Comparison of ENCODE assay signal across 1 cellular context in genomic region chr19:43457809-43458208, GRCh38.
TF ChIP-seq lines count a peak whose summit lies in the region.

No MANE protein-coding gene starts in this region.

TF ChIP-seq in K562, 482 proteins besides CTCF, POLR2A, EP300 and RAD21 (continued from another document and continues in another):
- TF ChIP-seq JUND (IDR thresholded peaks at IDR 0.05; ENCODE audit: borderline replicate concordance, low read depth, low read length) (peak; percentile 69; the same call in 1 of the 2 replicates), JUND (tag; IDR thresholded peaks at IDR 0.05; ENCODE audit: borderline replicate concordance, low read depth, low read length) (peak; percentile 48; the same call in 1 of the 3 replicates), NFIC (IDR thresholded peaks at IDR 0.05) (no peak), PHTF2 (CRISPR knock-in tag; IDR thresholded peaks at IDR 0.05) (no peak), ZNF354B (CRISPR knock-in tag; IDR thresholded peaks at IDR 0.05) (no peak), CBFA2T3 (IDR thresholded peaks at IDR 0.05) (peak; percentile 36; the same call in 1 of the 2 replicates), KLF1 (tag; IDR thresholded peaks at IDR 0.05) (no peak), ZC3H8 (IDR thresholded peaks at IDR 0.05) (no peak), SMC3 (conservative IDR thresholded peaks at IDR 0.05; ENCODE audit: insufficient read depth, low read depth, low read length) (no peak), ZBTB7A (IDR thresholded peaks at IDR 0.05; ENCODE audit: borderline replicate concordance, control insufficient read depth, low read depth, low read length) (no peak), E2F6 (IDR thresholded peaks at IDR 0.05; ENCODE audit: borderline replicate concordance in 1 of 2, extremely low read depth in 1 of 2, insufficient read depth in 1 of 2, insufficient read length in 1 of 2, low read depth in 1 of 2, low read length in 1 of 2, poor library complexity in 1 of 2, severe bottlenecking in 1 of 2) (no peak), SMAD1 (IDR thresholded peaks at IDR 0.05; ENCODE audit: low read depth, low read length, partially characterized antibody) (no peak), ZNF780A (CRISPR knock-in tag; IDR thresholded peaks at IDR 0.05) (no peak), CHAMP1 (IDR thresholded peaks at IDR 0.05) (no peak), BCOR (IDR thresholded peaks at IDR 0.05) (peak; percentile 39; the same call in 1 of the 2 replicates), PBX2 (CRISPR knock-in tag; IDR thresholded peaks at IDR 0.05; ENCODE audit: low read depth) (no peak), PBX2 (tag; conservative IDR thresholded peaks at IDR 0.05; ENCODE audit: low read depth) (peak; percentile 54), SUPT5H (IDR thresholded peaks at IDR 0.05) (no peak), CUX1 (CRISPR knock-in tag; IDR thresholded peaks at IDR 0.05) (no peak), MIER1 (IDR thresholded peaks at IDR 0.05; ENCODE audit: low read depth) (no peak), IFI16 (CRISPR knock-in tag; IDR thresholded peaks at IDR 0.05) (no peak), ZNF76 (CRISPR knock-in tag; IDR thresholded peaks at IDR 0.05; ENCODE audit: borderline replicate concordance) (no peak), ARID2 (IDR thresholded peaks at IDR 0.05) (no peak), GATAD2B (IDR thresholded peaks at IDR 0.05; ENCODE audit: borderline replicate concordance) (no peak), PRMT5 (CRISPR knock-in tag; IDR thresholded peaks at IDR 0.05) (no peak), ARID3A (IDR thresholded peaks at IDR 0.05; ENCODE audit: borderline replicate concordance, low read depth, low read length) (no peak), SFPQ (IDR thresholded peaks at IDR 0.05; ENCODE audit: low read depth, low read length) (no peak), IRF9 (tag; IDR thresholded peaks at IDR 0.05) (no peak), ZBTB12 (CRISPR knock-in tag; IDR thresholded peaks at IDR 0.05) (no peak), CSDE1 (IDR thresholded peaks at IDR 0.05) (no peak), MAFF (IDR thresholded peaks at IDR 0.05; ENCODE audit: low read length) (peak; percentile 22; the same call in 1 of the 2 replicates), RFX1 (IDR thresholded peaks at IDR 0.05) (no peak), RNF2 (IDR thresholded peaks at IDR 0.05) (no peak)
